In genomic region chr1:36326499-36326898, GRCh38 we compare ENCODE assay signal across 18 cellular contexts. TPM values are rescaled to one million over a fixed set of nuclear protein-coding genes. Genes with fewer than 3 reads are reported as not detected.
DNase-seq lines count a peak whose midpoint lies in the region.
"Had no signal": no experiment of that assay in that cellular context is flagged by ENCODE, and none has a peak within 500 bp of the region (broad histone marks: within the 10 kb centered on the region; RNA-seq: fewer than 3 reads in every experiment).

No MANE protein-coding gene starts in this region.

- WGBS in mesendoderm (ENCODE audit: extremely low coverage, insufficient coverage, low lambda C conversion rate): no CpG with 5 or more reads among the region's 6 CpGs

- H3K36me3 ChIP-seq in mesendoderm (ENCODE audit: control insufficient read depth, insufficient read depth, low read length): no peaks in the 10 kb centered on the region
- H3K36me3 ChIP-seq: gastrocnemius medialis had no signal

- no peak overlapping the region for H2BK120ac ChIP-seq in mesendoderm (ENCODE audit: low read depth, low read length)

- no peak overlapping the region for H3K18ac ChIP-seq in mesendoderm (ENCODE audit: low read length)

- peak; percentile 19 for DNase-seq in COR-L47 (lab: John Stamatoyannopoulos, UW)
- peak; percentile 14 for DNase-seq in EH (ENCODE audit: low read depth)
- DNase-seq in SW480 (ENCODE audit: low spot score): peak; percentile 22
- DNase-seq in kidney tubule cell (ENCODE audit: low spot score): peak; percentile 82
- DNase-seq in kidney glomerular epithelial cell (lab: John Stamatoyannopoulos, UW): no peak
- no peak for DNase-seq in mesendoderm
- DNase-seq in NK-92 treated with Interleukin-12 subunit alpha and Interleukin-12 subunit beta, amount 100 ng/mL, for 24 hours (lab: John Stamatoyannopoulos, UW): no peak
- DNase-seq: activated CD4-positive, alpha-beta T cell treated with anti-CD3 and anti-CD28 coated beads for 1 hour; activated naive CD4-positive, alpha-beta T cell; DMS 273 treated with DMSO at 0.1 percent for 48 hours; gastrocnemius medialis; H7; Kasumi-1; natural killer cell; NCI-H1417 treated with DMSO at 0.1 percent for 48 hours; NCI-H446 treated with DMSO at 0.1 percent for 48 hours; stimulated activated CD4-positive, alpha-beta T cell treated with anti-CD3 and anti-CD28 coated beads, Interleukin-4, amount 100 ng/mL, for 1 hour; T-helper 9 cell had no signal

- no peak overlapping the region for H3K4ac ChIP-seq in mesendoderm (ENCODE audit: low read depth, low read length)

- H3K27me3 ChIP-seq in mesendoderm (ENCODE audit: insufficient read depth, low read length, poor library complexity): no peaks in the 10 kb centered on the region

- no peak overlapping the region for H2BK5ac ChIP-seq in mesendoderm (ENCODE audit: low read length)

- no peak overlapping the region for H3K23ac ChIP-seq in mesendoderm (ENCODE audit: low read length)

- H3K4me3 ChIP-seq in mesendoderm (ENCODE audit: low read length): no peak overlapping the region
- H3K4me3 ChIP-seq: gastrocnemius medialis had no signal

- H3K4me2 ChIP-seq in mesendoderm (ENCODE audit: low read length): no peak overlapping the region

- H3K9ac ChIP-seq in mesendoderm (ENCODE audit: low read length): no peak overlapping the region

- H2AK5ac ChIP-seq in mesendoderm (ENCODE audit: low read length): no peak overlapping the region

- H3K79me1 ChIP-seq in mesendoderm (ENCODE audit: low read length): no peaks in the 10 kb centered on the region

- no peak overlapping the region for H2BK15ac ChIP-seq in mesendoderm (replicated peaks; ENCODE audit: low read depth)

- H3K27ac ChIP-seq in mesendoderm (ENCODE audit: low read depth, low read length): no peak overlapping the region
- H3K27ac ChIP-seq: gastrocnemius medialis had no signal

- H4K8ac ChIP-seq in mesendoderm (ENCODE audit: low read depth, low read length): no peak overlapping the region

- H3K56ac ChIP-seq in mesendoderm (ENCODE audit: low read length): no peak overlapping the region

- H4K5ac ChIP-seq in mesendoderm (ENCODE audit: low read length): no peak overlapping the region

- H3K4me1 ChIP-seq in mesendoderm (ENCODE audit: control insufficient read depth, low read depth, low read length): peaks cover 3% of the 10 kb centered on the region

- no peaks in the 10 kb centered on the region for H3K79me2 ChIP-seq in mesendoderm (ENCODE audit: control insufficient read depth, insufficient read depth, low read length)

RNA-seq across cellular contexts. Expression of gene EVA1B, which starts 3.1 kb away (rescaled TPM):
- 8.1 TPM for polyA plus RNA-seq in mesendoderm (2013, experiment 1 of 2)
- 7.6 TPM for polyA plus RNA-seq in mesendoderm (2013, experiment 2 of 2)

RNA-seq across cellular contexts. Expression of gene SH3D21, which starts 20.3 kb away (rescaled TPM):
- polyA plus RNA-seq in mesendoderm (2013, experiment 1 of 2): 2.9 TPM
- polyA plus RNA-seq in mesendoderm (2013, experiment 2 of 2): 3.2 TPM

RNA-seq across cellular contexts. Expression of gene STK40, which starts 59.2 kb away (rescaled TPM):
- polyA plus RNA-seq in mesendoderm (2013, experiment 1 of 2): 27.9 TPM
- polyA plus RNA-seq in mesendoderm (2013, experiment 2 of 2): 28.0 TPM

Comparison
In these comparisons a context has a peak if more than half of its experiments do, and no peak if none do; other contexts are left out.
1. DNase-seq: peak in COR-L47 (single experiment), EH (single experiment), SW480 (single experiment) and kidney tubule cell (single experiment); none in kidney glomerular epithelial cell (single experiment), mesendoderm (single experiment) and NK-92 treated with Interleukin-12 subunit alpha and Interleukin-12 subunit beta, amount 100 ng/mL, for 24 hours (single experiment).